1 cellular context compared by ENCODE assay signal in the genomic region with DNA sequence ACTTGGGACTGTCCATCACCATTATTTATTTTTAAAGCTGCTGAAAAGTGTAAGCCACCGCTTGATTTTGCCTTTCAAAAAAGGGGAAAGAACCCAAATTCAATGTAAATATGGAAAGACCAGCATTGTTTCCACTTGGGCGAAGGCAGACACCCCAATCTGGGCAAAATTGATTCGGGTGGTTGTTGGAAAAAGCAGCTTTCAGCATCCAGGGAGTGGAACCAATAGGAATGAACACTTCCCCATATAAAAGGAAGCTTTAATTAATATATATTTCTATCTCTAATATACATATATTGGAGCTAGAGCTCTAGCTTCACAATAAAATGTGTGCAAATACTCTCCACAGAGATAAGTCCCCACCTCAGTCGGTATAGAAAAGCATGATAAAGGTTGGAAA.
TF ChIP-seq lines count a peak whose summit lies in the region.

A gene (plus strand): TSS at position 301 of the 400 bp plus-strand sequence. CDS start 530 bp downstream, outside the sequence.

TF ChIP-seq in WTC11, 78 proteins besides CTCF, POLR2A, EP300 and RAD21 (continued from another document):
- TF ChIP-seq, protein P1, sequence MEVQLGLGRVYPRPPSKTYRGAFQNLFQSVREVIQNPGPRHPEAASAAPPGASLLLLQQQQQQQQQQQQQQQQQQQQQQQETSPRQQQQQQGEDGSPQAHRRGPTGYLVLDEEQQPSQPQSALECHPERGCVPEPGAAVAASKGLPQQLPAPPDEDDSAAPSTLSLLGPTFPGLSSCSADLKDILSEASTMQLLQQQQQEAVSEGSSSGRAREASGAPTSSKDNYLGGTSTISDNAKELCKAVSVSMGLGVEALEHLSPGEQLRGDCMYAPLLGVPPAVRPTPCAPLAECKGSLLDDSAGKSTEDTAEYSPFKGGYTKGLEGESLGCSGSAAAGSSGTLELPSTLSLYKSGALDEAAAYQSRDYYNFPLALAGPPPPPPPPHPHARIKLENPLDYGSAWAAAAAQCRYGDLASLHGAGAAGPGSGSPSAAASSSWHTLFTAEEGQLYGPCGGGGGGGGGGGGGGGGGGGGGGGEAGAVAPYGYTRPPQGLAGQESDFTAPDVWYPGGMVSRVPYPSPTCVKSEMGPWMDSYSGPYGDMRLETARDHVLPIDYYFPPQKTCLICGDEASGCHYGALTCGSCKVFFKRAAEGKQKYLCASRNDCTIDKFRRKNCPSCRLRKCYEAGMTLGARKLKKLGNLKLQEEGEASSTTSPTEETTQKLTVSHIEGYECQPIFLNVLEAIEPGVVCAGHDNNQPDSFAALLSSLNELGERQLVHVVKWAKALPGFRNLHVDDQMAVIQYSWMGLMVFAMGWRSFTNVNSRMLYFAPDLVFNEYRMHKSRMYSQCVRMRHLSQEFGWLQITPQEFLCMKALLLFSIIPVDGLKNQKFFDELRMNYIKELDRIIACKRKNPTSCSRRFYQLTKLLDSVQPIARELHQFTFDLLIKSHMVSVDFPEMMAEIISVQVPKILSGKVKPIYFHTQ (CRISPR knock-in tag; IDR thresholded peaks at IDR 0.05): no peak
- TF ChIP-seq ZNF396 (CRISPR knock-in tag; IDR thresholded peaks at IDR 0.05; ENCODE audit: borderline replicate concordance): no peak
- TF ChIP-seq, protein P2, sequence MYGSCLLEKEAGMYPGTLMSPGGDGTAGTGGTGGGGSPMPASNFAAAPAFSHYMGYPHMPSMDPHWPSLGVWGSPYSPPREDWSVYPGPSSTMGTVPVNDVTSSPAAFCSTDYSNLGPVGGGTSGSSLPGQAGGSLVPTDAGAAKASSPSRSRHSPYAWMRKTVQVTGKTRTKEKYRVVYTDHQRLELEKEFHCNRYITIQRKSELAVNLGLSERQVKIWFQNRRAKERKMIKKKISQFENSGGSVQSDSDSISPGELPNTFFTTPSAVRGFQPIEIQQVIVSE (CRISPR knock-in tag; IDR thresholded peaks at IDR 0.05; ENCODE audit: borderline replicate concordance): no peak
